Comparison of ENCODE assay signal across 2 cellular contexts in the genomic region with DNA sequence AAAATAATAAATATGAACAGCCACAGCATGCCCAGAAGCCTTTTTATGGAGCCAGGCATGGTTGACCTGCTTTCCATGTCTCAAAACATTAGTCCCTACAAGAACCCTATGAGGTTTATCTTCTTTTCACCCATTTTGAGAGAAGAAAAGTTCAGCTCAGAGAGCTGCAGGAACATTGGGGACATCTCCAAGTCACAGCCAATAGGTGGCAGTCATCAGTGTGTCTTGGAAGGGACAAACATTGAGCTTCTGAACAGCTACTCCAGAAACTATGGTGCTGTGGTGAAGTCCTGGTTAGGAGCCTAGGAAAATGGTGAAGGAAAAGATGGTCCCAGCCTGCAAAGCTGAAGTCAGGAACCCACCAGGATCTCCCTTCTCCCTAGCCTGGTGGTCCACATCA.
TF ChIP-seq lines count a peak whose summit lies in the region.

No MANE protein-coding gene starts in this region.

TF ChIP-seq in liver, 16 proteins besides CTCF, POLR2A, EP300 and RAD21:
- TF ChIP-seq, protein P1, sequence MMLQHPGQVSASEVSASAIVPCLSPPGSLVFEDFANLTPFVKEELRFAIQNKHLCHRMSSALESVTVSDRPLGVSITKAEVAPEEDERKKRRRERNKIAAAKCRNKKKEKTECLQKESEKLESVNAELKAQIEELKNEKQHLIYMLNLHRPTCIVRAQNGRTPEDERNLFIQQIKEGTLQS (IDR thresholded peaks at IDR 0.05): no peak
- TF ChIP-seq, protein P2, sequence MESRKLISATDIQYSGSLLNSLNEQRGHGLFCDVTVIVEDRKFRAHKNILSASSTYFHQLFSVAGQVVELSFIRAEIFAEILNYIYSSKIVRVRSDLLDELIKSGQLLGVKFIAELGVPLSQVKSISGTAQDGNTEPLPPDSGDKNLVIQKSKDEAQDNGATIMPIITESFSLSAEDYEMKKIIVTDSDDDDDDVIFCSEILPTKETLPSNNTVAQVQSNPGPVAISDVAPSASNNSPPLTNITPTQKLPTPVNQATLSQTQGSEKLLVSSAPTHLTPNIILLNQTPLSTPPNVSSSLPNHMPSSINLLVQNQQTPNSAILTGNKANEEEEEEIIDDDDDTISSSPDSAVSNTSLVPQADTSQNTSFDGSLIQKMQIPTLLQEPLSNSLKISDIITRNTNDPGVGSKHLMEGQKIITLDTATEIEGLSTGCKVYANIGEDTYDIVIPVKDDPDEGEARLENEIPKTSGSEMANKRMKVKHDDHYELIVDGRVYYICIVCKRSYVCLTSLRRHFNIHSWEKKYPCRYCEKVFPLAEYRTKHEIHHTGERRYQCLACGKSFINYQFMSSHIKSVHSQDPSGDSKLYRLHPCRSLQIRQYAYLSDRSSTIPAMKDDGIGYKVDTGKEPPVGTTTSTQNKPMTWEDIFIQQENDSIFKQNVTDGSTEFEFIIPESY (IDR thresholded peaks at IDR 0.05): no peak
- TF ChIP-seq EGR1 (IDR thresholded peaks at IDR 0.05; ENCODE audit: low read depth in 2 of 2) (no peak), SP1 (IDR thresholded peaks at IDR 0.05) (no peak), FOXA1 (IDR thresholded peaks at IDR 0.05) (no peak), NR2F2 (IDR thresholded peaks at IDR 0.05) (no peak), HNF4A (conservative IDR thresholded peaks at IDR 0.05) (no peak), GABPA (IDR thresholded peaks at IDR 0.05 in 1 of 2, conservative IDR thresholded peaks at IDR 0.05 in 1 of 2) (no peak), YY1 (IDR thresholded peaks at IDR 0.05) (no peak), FOXA2 (IDR thresholded peaks at IDR 0.05) (no peak), HNF4G (IDR thresholded peaks at IDR 0.05) (no peak), JUND (IDR thresholded peaks at IDR 0.05) (no peak), RXRA (IDR thresholded peaks at IDR 0.05) (no peak), TAF1 (conservative IDR thresholded peaks at IDR 0.05) (no peak)
- TF ChIP-seq, protein P3, sequence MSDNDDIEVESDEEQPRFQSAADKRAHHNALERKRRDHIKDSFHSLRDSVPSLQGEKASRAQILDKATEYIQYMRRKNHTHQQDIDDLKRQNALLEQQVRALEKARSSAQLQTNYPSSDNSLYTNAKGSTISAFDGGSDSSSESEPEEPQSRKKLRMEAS (IDR thresholded peaks at IDR 0.05): no peak
- TF ChIP-seq, protein P4, sequence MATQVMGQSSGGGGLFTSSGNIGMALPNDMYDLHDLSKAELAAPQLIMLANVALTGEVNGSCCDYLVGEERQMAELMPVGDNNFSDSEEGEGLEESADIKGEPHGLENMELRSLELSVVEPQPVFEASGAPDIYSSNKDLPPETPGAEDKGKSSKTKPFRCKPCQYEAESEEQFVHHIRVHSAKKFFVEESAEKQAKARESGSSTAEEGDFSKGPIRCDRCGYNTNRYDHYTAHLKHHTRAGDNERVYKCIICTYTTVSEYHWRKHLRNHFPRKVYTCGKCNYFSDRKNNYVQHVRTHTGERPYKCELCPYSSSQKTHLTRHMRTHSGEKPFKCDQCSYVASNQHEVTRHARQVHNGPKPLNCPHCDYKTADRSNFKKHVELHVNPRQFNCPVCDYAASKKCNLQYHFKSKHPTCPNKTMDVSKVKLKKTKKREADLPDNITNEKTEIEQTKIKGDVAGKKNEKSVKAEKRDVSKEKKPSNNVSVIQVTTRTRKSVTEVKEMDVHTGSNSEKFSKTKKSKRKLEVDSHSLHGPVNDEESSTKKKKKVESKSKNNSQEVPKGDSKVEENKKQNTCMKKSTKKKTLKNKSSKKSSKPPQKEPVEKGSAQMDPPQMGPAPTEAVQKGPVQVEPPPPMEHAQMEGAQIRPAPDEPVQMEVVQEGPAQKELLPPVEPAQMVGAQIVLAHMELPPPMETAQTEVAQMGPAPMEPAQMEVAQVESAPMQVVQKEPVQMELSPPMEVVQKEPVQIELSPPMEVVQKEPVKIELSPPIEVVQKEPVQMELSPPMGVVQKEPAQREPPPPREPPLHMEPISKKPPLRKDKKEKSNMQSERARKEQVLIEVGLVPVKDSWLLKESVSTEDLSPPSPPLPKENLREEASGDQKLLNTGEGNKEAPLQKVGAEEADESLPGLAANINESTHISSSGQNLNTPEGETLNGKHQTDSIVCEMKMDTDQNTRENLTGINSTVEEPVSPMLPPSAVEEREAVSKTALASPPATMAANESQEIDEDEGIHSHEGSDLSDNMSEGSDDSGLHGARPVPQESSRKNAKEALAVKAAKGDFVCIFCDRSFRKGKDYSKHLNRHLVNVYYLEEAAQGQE (IDR thresholded peaks at IDR 0.05): no peak

TF ChIP-seq in H1, 55 proteins besides CTCF, POLR2A, EP300 and RAD21 (continued from another document):
- no peak for TF ChIP-seq FOSL1 (IDR thresholded peaks at IDR 0.05; ENCODE audit: insufficient read depth, low read depth, low read length)
- TF ChIP-seq JUN (IDR thresholded peaks at IDR 0.05; ENCODE audit: low read depth, low read length): no peak
- TF ChIP-seq SP1 (IDR thresholded peaks at IDR 0.05; ENCODE audit: low read depth, low read length): no peak
- TF ChIP-seq, protein P5, sequence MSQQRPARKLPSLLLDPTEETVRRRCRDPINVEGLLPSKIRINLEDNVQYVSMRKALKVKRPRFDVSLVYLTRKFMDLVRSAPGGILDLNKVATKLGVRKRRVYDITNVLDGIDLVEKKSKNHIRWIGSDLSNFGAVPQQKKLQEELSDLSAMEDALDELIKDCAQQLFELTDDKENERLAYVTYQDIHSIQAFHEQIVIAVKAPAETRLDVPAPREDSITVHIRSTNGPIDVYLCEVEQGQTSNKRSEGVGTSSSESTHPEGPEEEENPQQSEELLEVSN (IDR thresholded peaks at IDR 0.05): no peak
- TF ChIP-seq CBX8 (IDR thresholded peaks at IDR 0.05; ENCODE audit: borderline replicate concordance, low read depth, low read length): no peak
- TF ChIP-seq, protein P6, sequence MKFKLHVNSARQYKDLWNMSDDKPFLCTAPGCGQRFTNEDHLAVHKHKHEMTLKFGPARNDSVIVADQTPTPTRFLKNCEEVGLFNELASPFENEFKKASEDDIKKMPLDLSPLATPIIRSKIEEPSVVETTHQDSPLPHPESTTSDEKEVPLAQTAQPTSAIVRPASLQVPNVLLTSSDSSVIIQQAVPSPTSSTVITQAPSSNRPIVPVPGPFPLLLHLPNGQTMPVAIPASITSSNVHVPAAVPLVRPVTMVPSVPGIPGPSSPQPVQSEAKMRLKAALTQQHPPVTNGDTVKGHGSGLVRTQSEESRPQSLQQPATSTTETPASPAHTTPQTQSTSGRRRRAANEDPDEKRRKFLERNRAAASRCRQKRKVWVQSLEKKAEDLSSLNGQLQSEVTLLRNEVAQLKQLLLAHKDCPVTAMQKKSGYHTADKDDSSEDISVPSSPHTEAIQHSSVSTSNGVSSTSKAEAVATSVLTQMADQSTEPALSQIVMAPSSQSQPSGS (IDR thresholded peaks at IDR 0.05; ENCODE audit: low read length): no peak
- TF ChIP-seq SAP30 (IDR thresholded peaks at IDR 0.05; ENCODE audit: insufficient read depth, insufficient replicate concordance, low read length): no peak
- TF ChIP-seq MAFK (IDR thresholded peaks at IDR 0.05; ENCODE audit: low read depth, low read length): no peak
- no peak for TF ChIP-seq SRF (IDR thresholded peaks at IDR 0.05; ENCODE audit: low read depth, low read length)
- TF ChIP-seq SIRT6 (IDR thresholded peaks at IDR 0.05; ENCODE audit: low read length): no peak
- no peak for TF ChIP-seq TEAD4 (IDR thresholded peaks at IDR 0.05; ENCODE audit: low read depth, low read length)
- TF ChIP-seq JUND (IDR thresholded peaks at IDR 0.05; ENCODE audit: low read length): no peak
- no peak for TF ChIP-seq ASH2L (IDR thresholded peaks at IDR 0.05; ENCODE audit: low read length)
